ENCODE assay signal across 14 cellular contexts in the genomic region with DNA sequence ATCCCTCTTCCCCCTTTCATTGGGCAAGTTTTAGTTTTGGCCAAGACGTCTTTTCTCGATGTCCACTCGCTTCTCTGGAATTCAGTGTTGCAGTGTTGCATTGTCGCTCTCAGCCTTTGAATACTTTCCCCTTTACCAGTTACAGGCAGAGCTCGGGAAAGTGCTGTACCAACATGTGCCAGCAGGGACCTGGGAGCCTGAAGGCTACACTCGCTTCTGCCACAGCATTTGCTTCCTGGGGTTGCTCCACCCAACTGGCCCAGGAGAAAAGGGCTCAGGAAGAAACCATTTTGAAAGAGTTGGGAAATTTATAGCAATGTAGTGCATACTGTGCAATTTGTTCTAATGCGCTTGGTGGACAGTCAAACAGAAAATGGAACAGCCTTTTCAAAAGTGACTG.
A peak's percentile ranks its signal among the peaks of the same experiment; 100 is the strongest.
DNase-seq lines count a peak whose midpoint lies in the region; ATAC-seq and TF ChIP-seq lines count a peak whose summit lies in the region.
"Had no signal": no experiment of that assay in that cellular context is flagged by ENCODE, and none has a peak within 500 bp of the region (broad histone marks: within the 10 kb centered on the region; RNA-seq: fewer than 3 reads in every experiment).

No MANE protein-coding gene starts in this region.

- H3K27me3 Mint-ChIP-seq in mesothelial cell of epicardium (ENCODE audit: low read depth) = peaks cover 3% of the 10 kb centered on the region

- H3K4me1 ChIP-seq in SK-N-SH (ENCODE audit: control insufficient read depth in 1 of 2, insufficient read depth in 2 of 2, low read depth in 1 of 2, low read length in 1 of 2) = no peaks in the 10 kb centered on the region
- H3K4me1 ChIP-seq: body of pancreas, lower lobe of right lung had no signal

- no peak overlapping the region for H3K4me3 Mint-ChIP-seq in mesothelial cell of epicardium

- H3K27me3 ChIP-seq in SK-N-SH (ENCODE audit: insufficient read depth) = no peaks in the 10 kb centered on the region; the same call in 1 of the 2 replicates
- H3K27me3 ChIP-seq: body of pancreas had no signal

- peaks cover 4% of the 10 kb centered on the region for H3K9me3 Mint-ChIP-seq in mesothelial cell of epicardium

- no peaks in the 10 kb centered on the region for H3K9me2 ChIP-seq in SK-N-SH

- peak; percentile 34 for TF ChIP-seq CTCF in SK-N-SH (IDR thresholded peaks at IDR 0.05)
- peak; percentile 27 for TF ChIP-seq CTCF in mesothelial cell of epicardium (IDR thresholded peaks at IDR 0.05; ENCODE audit: unreplicated experiment)

- H4K20me1 ChIP-seq in SK-N-SH (ENCODE audit: insufficient read depth) = no peaks in the 10 kb centered on the region

- CTCF ChIA-PET in SK-N-SH (lab: Yijun Ruan, JAX) = interaction anchor here (0.9 to 2.1 kb wide), 7 partner anchors 12 to 588 kb away, joined by 3 to 5 read pairs (median 3); no protein-coding TSS in a partner anchor

- no peak overlapping the region for H3K4me2 ChIP-seq in SK-N-SH

- no peak for TF ChIP-seq RAD21 in SK-N-SH (IDR thresholded peaks at IDR 0.05; ENCODE audit: low read length)

- no peaks in the 10 kb centered on the region for H3K79me2 ChIP-seq in SK-N-SH (ENCODE audit: insufficient read depth)

- DNase-seq in NCI-H146 (lab: John Stamatoyannopoulos, UW) (peak; percentile 24), NCI-H146 treated with DMSO at 0.1 percent for 48 hours (lab: John Stamatoyannopoulos, UW; ENCODE audit: unreplicated experiment) (no peak), HT-29 (ENCODE audit: low spot score) (peak; percentile 82), SK-N-SH (peak; percentile 52), mesothelial cell of epicardium (ENCODE audit: low spot score in 2 of 2, unreplicated experiment in 2 of 2) (no peak), T-helper 9 cell (no peak)
- DNase-seq: body of pancreas; lower lobe of right lung; NCI-H1092 treated with DMSO at 0.1 percent for 48 hours; right cardiac atrium; stimulated activated CD8-positive, alpha-beta memory T cell treated with anti-CD3 and anti-CD28 coated beads, Interleukin-4, amount 100 ng/mL, for 48 hours had no signal

- peaks cover 19% of the 10 kb centered on the region for H3K4me1 Mint-ChIP-seq in mesothelial cell of epicardium

- no peaks in the 10 kb centered on the region for H3K36me3 ChIP-seq in SK-N-SH (replicated peaks in 1 of 2; ENCODE audit: control insufficient read depth in 1 of 2, insufficient read depth in 2 of 2, low read length in 1 of 2)
- H3K36me3 ChIP-seq: lower lobe of right lung had no signal

- no peak overlapping the region for H3K27ac ChIP-seq in SK-N-SH (ENCODE audit: low read depth in 2 of 2, low read length in 1 of 2)
- H3K27ac ChIP-seq: body of pancreas, lower lobe of right lung, SK-N-MC had no signal

- ATAC-seq in HG02610 (IDR thresholded peaks at IDR 0.05; ENCODE audit: unreplicated experiment) (no peak), HG03432 (IDR thresholded peaks at IDR 0.05; ENCODE audit: unreplicated experiment) (no peak)
- ATAC-seq: body of pancreas, lower lobe of right lung, right cardiac atrium had no signal

- 10% methylated on average over 7 of the region's 7 CpGs for WGBS in SK-N-SH (ENCODE audit: low lambda C conversion rate)

- H3K36me3 Mint-ChIP-seq in mesothelial cell of epicardium = no peaks in the 10 kb centered on the region

- H3K9me3 ChIP-seq in SK-N-SH = no peaks in the 10 kb centered on the region
- H3K9me3 ChIP-seq: body of pancreas, lower lobe of right lung had no signal

- H3K4me3 ChIP-seq in SK-N-SH (ENCODE audit: low read depth in 2 of 2, low read length in 1 of 2) = no peak overlapping the region
- H3K4me3 ChIP-seq: body of pancreas, lower lobe of right lung, SK-N-MC had no signal

- H3K9ac ChIP-seq in SK-N-SH = no peak overlapping the region

- H2AFZ ChIP-seq in SK-N-SH (ENCODE audit: low read depth) = no peak overlapping the region

- POLR2A ChIA-PET in SK-N-SH (lab: Yijun Ruan, JAX) = no interaction called here

- no peaks in the 10 kb centered on the region for H3F3A ChIP-seq in SK-N-SH (replicated peaks; ENCODE audit: insufficient read depth)

- no peak for TF ChIP-seq EP300 in SK-N-SH (IDR thresholded peaks at IDR 0.05; ENCODE audit: borderline replicate concordance in 1 of 2, low read depth in 1 of 2, low read length in 1 of 2)

- H3K27ac Mint-ChIP-seq in mesothelial cell of epicardium = no peak overlapping the region

TF ChIP-seq in SK-N-SH, 30 proteins besides CTCF, POLR2A, EP300 and RAD21:
- TF ChIP-seq TCF12 (IDR thresholded peaks at IDR 0.05) (no peak), EZH2phosphoT487 (IDR thresholded peaks at IDR 0.05; ENCODE audit: borderline replicate concordance, low read depth) (no peak), GATA2 (CRISPR knock-in tag; IDR thresholded peaks at IDR 0.05) (no peak), POLR2AphosphoS5 (IDR thresholded peaks at IDR 0.05; ENCODE audit: low read depth, low read length) (no peak), TEAD4 (IDR thresholded peaks at IDR 0.05; ENCODE audit: borderline replicate concordance, insufficient read depth) (no peak), CHD2 (IDR thresholded peaks at IDR 0.05; ENCODE audit: low read length, partially characterized antibody) (no peak)

Comparison
In these comparisons a context has a peak if more than half of its experiments do, and no peak if none do; other contexts are left out.
1. DNase-seq: peak in NCI-H146 (single experiment), HT-29 (single experiment) and SK-N-SH (single experiment); none in NCI-H146 treated with DMSO at 0.1 percent for 48 hours (single experiment), mesothelial cell of epicardium (0 of 2) and T-helper 9 cell (single experiment).